16 cellular contexts compared by ENCODE assay signal in the genomic region with DNA sequence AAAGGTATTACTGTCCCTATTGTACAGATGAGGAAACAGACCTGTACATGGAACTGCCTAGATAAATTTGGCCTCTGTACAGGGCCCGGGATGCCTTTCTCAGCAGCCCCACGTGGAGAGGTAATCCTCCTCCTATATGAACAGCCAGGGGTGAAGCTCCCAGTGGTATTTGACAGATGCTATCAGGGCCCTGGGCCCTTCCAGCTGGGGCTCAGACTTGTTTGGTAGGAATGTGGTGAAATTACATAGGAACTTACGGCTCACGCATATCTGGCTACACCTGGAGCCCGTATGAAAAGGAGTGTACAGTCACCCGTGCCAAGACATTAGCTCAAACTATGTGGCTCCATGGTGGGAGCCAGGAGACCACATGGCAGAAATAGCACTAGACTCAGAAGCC. TPM values are rescaled to one million over a fixed set of nuclear protein-coding genes. Genes with fewer than 3 reads are reported as not detected.
A peak's percentile ranks its signal among the peaks of the same experiment; 100 is the strongest.
DNase-seq lines count a peak whose midpoint lies in the region; ATAC-seq and TF ChIP-seq lines count a peak whose summit lies in the region.
"Had no signal": no experiment of that assay in that cellular context is flagged by ENCODE, and none has a peak within 500 bp of the region (broad histone marks: within the 10 kb centered on the region; RNA-seq: fewer than 3 reads in every experiment).

No MANE protein-coding gene starts in this region.

- no peak for TF ChIP-seq POLR2A in suprapubic skin (IDR thresholded peaks at IDR 0.05)

- no peaks in the 10 kb centered on the region for H3K9me3 ChIP-seq in suprapubic skin
- H3K9me3 ChIP-seq: BLaER1, HAP-1 had no signal

- H3K27ac ChIP-seq in suprapubic skin = peak overlapping the region; percentile 79
- H3K27ac ChIP-seq: 22Rv1, BLaER1, HL-60 had no signal

- H3K27me3 ChIP-seq in suprapubic skin = no peaks in the 10 kb centered on the region
- H3K27me3 ChIP-seq: BLaER1 had no signal

- TF ChIP-seq EP300 in suprapubic skin (IDR thresholded peaks at IDR 0.05) = no peak

- WGBS in suprapubic skin = 46% methylated on average over 3 of the region's 6 CpGs

- DNase-seq in DMS 273 (lab: John Stamatoyannopoulos, UW; ENCODE audit: unreplicated experiment) (peak; percentile 29), DMS 273 treated with DMSO at 0.1 percent for 48 hours (lab: John Stamatoyannopoulos, UW) (no peak), NCI-H2171 treated with DMSO at 0.1 percent for 48 hours (lab: John Stamatoyannopoulos, UW) (peak; percentile 59), islet precursor cell (peak; percentile 73), suprapubic skin (ENCODE audit: low spot score in 2 of 2) (no peak), EL (no peak), NCI-H2029 treated with DMSO at 0.1 percent for 48 hours (lab: John Stamatoyannopoulos, UW) (no peak)
- DNase-seq: AML-193, GDM1 had no signal

- H3K4me3 ChIP-seq in suprapubic skin = no peak overlapping the region
- H3K4me3 ChIP-seq: BLaER1, HAP-1, K562 had no signal

- H3K4me1 ChIP-seq in suprapubic skin = peaks cover 80% of the 10 kb centered on the region
- H3K4me1 ChIP-seq: HAP-1 had no signal

- H3K36me3 ChIP-seq in suprapubic skin = no peaks in the 10 kb centered on the region
- H3K36me3 ChIP-seq: BLaER1 had no signal

- ATAC-seq in GM18517 (IDR thresholded peaks at IDR 0.05; ENCODE audit: unreplicated experiment) = no peak
- ATAC-seq: K562 had no signal

- TF ChIP-seq CTCF in suprapubic skin (IDR thresholded peaks at IDR 0.05) = no peak

RNA-seq across cellular contexts. Expression of a gene that starts 24.8 kb away (rescaled TPM):
- 10 to 100 TPM; 34.1 to 93.1 (median 43.2) TPM for total RNA-seq in suprapubic skin
- total RNA-seq: H1 had no signal

RNA-seq across cellular contexts. Expression of a gene that starts 34.7 kb away (rescaled TPM):
- total RNA-seq in suprapubic skin = 100 to 1,000 TPM in 2 of 4 donors, 10 to 100 TPM in 2; 68.7 to 130 (median 88.5) TPM

Comparison
In these comparisons a context has a peak if more than half of its experiments do, and no peak if none do; other contexts are left out.
1. DNase-seq: peak in DMS 273 (single experiment), NCI-H2171 treated with DMSO at 0.1 percent for 48 hours (single experiment) and islet precursor cell (single experiment); none in DMS 273 treated with DMSO at 0.1 percent for 48 hours (single experiment), suprapubic skin (0 of 2), EL (single experiment) and NCI-H2029 treated with DMSO at 0.1 percent for 48 hours (single experiment).